ENCODE assay signal across 27 cellular contexts in genomic region chr4:135283934-135284333, GRCh38.
"Had no signal": no experiment of that assay in that cellular context is flagged by ENCODE, and none has a peak within 500 bp of the region (broad histone marks: within the 10 kb centered on the region; RNA-seq: fewer than 3 reads in every experiment).

No MANE protein-coding gene starts in this region.

- H3K9me3 ChIP-seq: colonic mucosa, esophagus squamous epithelium, gastrocnemius medialis, left lung, lower lobe of right lung, mucosa of descending colon had no signal

- H3K4me1 ChIP-seq: colonic mucosa, esophagus squamous epithelium, gastrocnemius medialis, left lung, lower lobe of right lung had no signal

- H3K4me3 ChIP-seq: colonic mucosa, esophagus squamous epithelium, gastrocnemius medialis, hepatocyte, left lung, lower lobe of right lung, mucosa of descending colon had no signal

- H3K4me2 ChIP-seq: hepatocyte had no signal

- H3K79me2 ChIP-seq: hepatocyte had no signal

- H3K27me3 ChIP-seq: colonic mucosa, esophagus squamous epithelium, gastrocnemius medialis, hepatocyte, left lung had no signal

- H2AFZ ChIP-seq: hepatocyte had no signal

- FAIRE-seq: endometrium, islet of Langerhans, keratinocyte had no signal

- DNase-seq: colonic mucosa; cortex of kidney; effector CD8-positive, alpha-beta T cell; effector memory CD8-positive, alpha-beta T cell; endodermal cell; erythroblast; esophagus squamous epithelium; foreskin fibroblast; foreskin melanocyte; gastrocnemius medialis; glutamatergic neuron; head of caudate nucleus; hypothalamus; left cardiac atrium; left lung; left ventricle myocardium superior; lower lobe of right lung; mesenchymal stem cell; mucosa of descending colon; naive B cell; naive thymus-derived CD8-positive, alpha-beta T cell had no signal

- ATAC-seq: effector memory CD8-positive, alpha-beta T cell; esophagus mucosa; gastrocnemius medialis; left cardiac atrium; left lung; left ventricle myocardium superior; lower lobe of right lung; mucosa of descending colon; naive thymus-derived CD8-positive, alpha-beta T cell had no signal

- H3K36me3 ChIP-seq: colonic mucosa, esophagus squamous epithelium, gastrocnemius medialis, left lung, lower lobe of right lung had no signal

- H3K27ac ChIP-seq: colonic mucosa, epithelial cell of prostate, esophagus squamous epithelium, gastrocnemius medialis, hepatocyte, left lung, lower lobe of right lung had no signal
